8 cellular contexts compared by ENCODE assay signal in the genomic region with DNA sequence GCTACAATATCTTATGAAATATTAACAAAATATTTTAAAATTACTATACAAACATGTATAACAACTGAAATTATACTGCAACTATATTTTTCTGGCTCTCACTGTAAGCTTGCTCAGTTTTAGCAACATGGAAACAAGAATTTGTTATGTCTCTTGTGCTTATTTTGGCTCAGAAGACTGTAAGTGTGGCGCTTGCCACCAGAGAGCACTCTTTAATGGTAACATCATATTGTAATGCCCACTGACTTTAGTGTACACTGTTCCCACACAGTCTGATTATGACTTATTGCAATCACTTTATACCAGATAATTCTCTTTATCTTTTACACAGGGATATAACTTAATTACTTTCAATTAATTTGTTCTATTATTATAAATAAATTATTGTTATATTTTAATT.
DNase-seq lines count a peak whose midpoint lies in the region; ATAC-seq and TF ChIP-seq lines count a peak whose summit lies in the region.

No MANE protein-coding gene starts in this region.

- no peak overlapping the region for H3K4me3 ChIP-seq in mammary epithelial cell (replicated peaks in 1 of 3; ENCODE audit: insufficient read depth in 1 of 3, low read depth in 2 of 3, low read length in 3 of 3)
- no peak overlapping the region for H3K4me3 ChIP-seq in left lung

- CTCF ChIA-PET in mammary epithelial cell (lab: Charles Lee; ENCODE audit: low non-redundant PET) = interaction anchor here (0.6 kb wide), 1 partner anchor 40 kb away, joined by 3 read pairs; no protein-coding TSS in a partner anchor

- no peaks in the 10 kb centered on the region for H3K79me2 ChIP-seq in mammary epithelial cell (ENCODE audit: insufficient read depth, low read length)

- no peaks in the 10 kb centered on the region for H4K20me1 ChIP-seq in mammary epithelial cell (ENCODE audit: insufficient read depth, low read length)

- H3K27me3 ChIP-seq in mammary epithelial cell (ENCODE audit: insufficient read depth, low read length) = no peaks in the 10 kb centered on the region
- no peaks in the 10 kb centered on the region for H3K27me3 ChIP-seq in left lung

- peak; percentile 48 to 59 for TF ChIP-seq CTCF in mammary epithelial cell (conservative IDR thresholded peaks at IDR 0.05 in 1 of 2, IDR thresholded peaks at IDR 0.05 in 1 of 2; ENCODE audit: extremely low read depth in 1 of 2, insufficient read depth in 1 of 2, low read depth in 1 of 2, low read length in 2 of 2)
- no peak for TF ChIP-seq CTCF in left lung (IDR thresholded peaks at IDR 0.05)

- in situ Hi-C loops in mammary epithelial cell (cut with MboI; ENCODE audit: low sequenced_read_pairs in 2 of 2) = no loop called here

- intact Hi-C loops in mammary epithelial cell (cut with micrococcal nuclease) = loop anchor here (1.0 to 10.0 kb wide), 3 partner anchors 190 to 1119 kb away; no protein-coding TSS in a partner anchor
- intact Hi-C loops in left lung (cut with DNase I) = no loop called here

- dilution Hi-C loops in mammary epithelial cell (cut with HindIII; ENCODE audit: low sequenced_read_pairs) = no loop called here

- H3K36me3 ChIP-seq in mammary epithelial cell (ENCODE audit: insufficient read depth, low read length) = no peaks in the 10 kb centered on the region
- no peaks in the 10 kb centered on the region for H3K36me3 ChIP-seq in left lung

- no peak overlapping the region for H3K9ac ChIP-seq in mammary epithelial cell (ENCODE audit: insufficient read depth, low read length)

- H2AFZ ChIP-seq in mammary epithelial cell (ENCODE audit: low read depth, low read length) = no peak overlapping the region

- DNase-seq in DMS153 treated with DMSO at 0.1 percent for 48 hours (lab: John Stamatoyannopoulos, UW; ENCODE audit: unreplicated experiment) (peak; percentile 26), NCI-H1694 treated with DMSO at 0.1 percent for 48 hours (lab: John Stamatoyannopoulos, UW) (peak; percentile 44), mammary epithelial cell (peak; percentile 34), superior temporal gyrus (ENCODE audit: extremely low spot score) (peak; percentile 32), GF-D8 (lab: John Stamatoyannopoulos, UW) (no peak), left lung (no peak)
- no peak for DNase-seq in activated naive CD4-positive, alpha-beta T cell treated with anti-CD3 and anti-CD28 coated beads, Interleukin-2, amount 50 U/mL, for 16 hours

- WGBS in mammary epithelial cell (ENCODE audit: low coverage, missing lambda C conversion rate) = 0% methylated on average over 1 of the region's 1 CpG

- H3K27ac ChIP-seq in mammary epithelial cell (ENCODE audit: insufficient read depth, low read depth, low read length) (no peak overlapping the region), left lung (no peak overlapping the region)

- no peak overlapping the region for H3K4me2 ChIP-seq in mammary epithelial cell (ENCODE audit: insufficient read depth, low read depth, low read length)

- ATAC-seq in GM21737 (IDR thresholded peaks at IDR 0.05; ENCODE audit: unreplicated experiment) (peak; percentile 62), left lung (no peak)

- BruUV-seq in mammary epithelial cell (replicated peaks; lab: Mats Ljungman, UMichigan) = no TSS peak

- H3K9me3 ChIP-seq in mammary epithelial cell (replicated peaks; ENCODE audit: insufficient read depth, low read length) (no peaks in the 10 kb centered on the region), left lung (no peaks in the 10 kb centered on the region)

- H3K4me1 ChIP-seq in mammary epithelial cell (ENCODE audit: insufficient read depth, low read length) = no peaks in the 10 kb centered on the region
- H3K4me1 ChIP-seq in left lung = no peaks in the 10 kb centered on the region

Comparison
In these comparisons a context has a peak if more than half of its experiments do, and no peak if none do; other contexts are left out.
1. DNase-seq: peak in DMS153 treated with DMSO at 0.1 percent for 48 hours (single experiment), NCI-H1694 treated with DMSO at 0.1 percent for 48 hours (single experiment), mammary epithelial cell (single experiment) and superior temporal gyrus (single experiment); none in GF-D8 (single experiment), left lung (0 of 2) and activated naive CD4-positive, alpha-beta T cell treated with anti-CD3 and anti-CD28 coated beads, Interleukin-2, amount 50 U/mL, for 16 hours (single experiment).
2. CTCF ChIP-seq: peak in mammary epithelial cell (2 of 2); none in left lung (0 of 2).